In genomic region chr22:30116362-30117117, GRCh38 we compare ENCODE assay signal across 14 cellular contexts. TPM values are rescaled to one million over a fixed set of nuclear protein-coding genes. Genes with fewer than 3 reads are reported as not detected.
DNase-seq lines count a peak whose midpoint lies in the region; ATAC-seq and TF ChIP-seq lines count a peak whose summit lies in the region.
"Had no signal": no experiment of that assay in that cellular context is flagged by ENCODE, and none has a peak within 500 bp of the region (broad histone marks: within the 10 kb centered on the region; RNA-seq: fewer than 3 reads in every experiment).

No MANE protein-coding gene starts in this region.

- no peak overlapping the region for H3K4me3 Mint-ChIP-seq in activated T-cell treated with anti-CD3 and anti-CD28 coated beads, Interleukin-2, amount 50 U/mL, for 72 hours
- H3K4me3 Mint-ChIP-seq in stimulated activated effector memory CD8-positive, alpha-beta T cell treated with anti-CD3 and anti-CD28 coated beads, Interleukin-12 subunit alpha, Interleukin-12 subunit beta, amount 100 ng/mL, for 72 hours = no peak overlapping the region

- CTCF ChIA-PET in Panc1 (lab: Charles Lee) (no interaction called here), A673 (lab: Charles Lee) (no interaction called here)

- H3K27me3 Mint-ChIP-seq in activated T-cell treated with anti-CD3 and anti-CD28 coated beads, Interleukin-2, amount 50 U/mL, for 72 hours (ENCODE audit: low read depth) = peaks cover 7% of the 10 kb centered on the region

- H3K4me1 ChIP-seq in Panc1 (ENCODE audit: control insufficient read depth, insufficient read depth, low read length) (no peaks in the 10 kb centered on the region; the same call in 1 of the 2 replicates), A673 (ENCODE audit: insufficient read depth, low read length, poor library complexity, severe bottlenecking) (no peaks in the 10 kb centered on the region)
- H3K4me1 ChIP-seq: lower lobe of right lung had no signal

- H3K4me3 ChIP-seq in Panc1 (ENCODE audit: low read depth in 2 of 2, low read length in 2 of 2) = no peak overlapping the region
- no peak overlapping the region for H3K4me3 ChIP-seq in fibroblast of pulmonary artery (replicated peaks; ENCODE audit: low read depth, low read length)
- no peak overlapping the region for H3K4me3 ChIP-seq in A673 (ENCODE audit: low read depth, low read length, poor library complexity, severe bottlenecking)
- H3K4me3 ChIP-seq: K562, lower lobe of right lung had no signal

- H3K4me1 Mint-ChIP-seq in activated T-cell treated with anti-CD3 and anti-CD28 coated beads, Interleukin-2, amount 50 U/mL, for 72 hours (ENCODE audit: low read depth) = peaks cover 16% of the 10 kb centered on the region
- H3K4me1 Mint-ChIP-seq in stimulated activated effector memory CD8-positive, alpha-beta T cell treated with anti-CD3 and anti-CD28 coated beads, Interleukin-12 subunit alpha, Interleukin-12 subunit beta, amount 100 ng/mL, for 72 hours = peaks cover 6% of the 10 kb centered on the region

- TF ChIP-seq CTCF in Panc1 (IDR thresholded peaks at IDR 0.05) (no peak), fibroblast of pulmonary artery (IDR thresholded peaks at IDR 0.05; ENCODE audit: low read length, missing control alignments) (no peak), A673 (conservative IDR thresholded peaks at IDR 0.05; ENCODE audit: low read depth, low read length) (no peak)

- in situ Hi-C loops in Panc1 (cut with HindIII; ENCODE audit: low pct_unique_long_range_greater_than_20kb, low sequenced_read_pairs) = no loop called here

- intact Hi-C loops in Panc1 (cut with micrococcal nuclease; ENCODE audit: unreplicated experiment) (no loop called here), A673 (cut with micrococcal nuclease; ENCODE audit: unreplicated experiment) (no loop called here)

- H3K27ac ChIP-seq in Panc1 (ENCODE audit: low read length) (peak overlapping the region; percentile 46; the same call in 1 of the 2 replicates), A673 (ENCODE audit: low read depth, low read length, poor library complexity, severe bottlenecking) (no peak overlapping the region)
- H3K27ac ChIP-seq: lower lobe of right lung had no signal

- BruUV-seq in Panc1 (replicated peaks; lab: Mats Ljungman, UMichigan) (no TSS peak), A673 (replicated peaks; lab: Mats Ljungman, UMichigan) (no TSS peak)

- H3K27me3 ChIP-seq in Panc1 (ENCODE audit: control insufficient read depth, insufficient read depth, low read length) (no peaks in the 10 kb centered on the region), A673 (replicated peaks; ENCODE audit: insufficient read depth, low read depth, low read length, poor library complexity) (peaks cover 11% of the 10 kb centered on the region)

- H3K27ac Mint-ChIP-seq in activated T-cell treated with anti-CD3 and anti-CD28 coated beads, Interleukin-2, amount 50 U/mL, for 72 hours = no peak overlapping the region
- no peak overlapping the region for H3K27ac Mint-ChIP-seq in stimulated activated effector memory CD8-positive, alpha-beta T cell treated with anti-CD3 and anti-CD28 coated beads, Interleukin-12 subunit alpha, Interleukin-12 subunit beta, amount 100 ng/mL, for 72 hours

- no peak for DNase-seq in activated T-cell treated with anti-CD3 and anti-CD28 coated beads, Interleukin-2, amount 50 U/mL, for 72 hours
- DNase-seq in activated T-cell treated with anti-CD3 and anti-CD28 coated beads, Interleukin-2, amount 50 U/mL, for 1 hour = no peak
- DNase-seq in Panc1 (ENCODE audit: low read depth, low spot score) (peak; percentile 42), fibroblast of pulmonary artery (ENCODE audit: low read depth) (peak; percentile 55), A673 (ENCODE audit: low spot score) (no peak), NCI-H2227 treated with DMSO at 0.1 percent for 48 hours (lab: John Stamatoyannopoulos, UW) (no peak), putamen (ENCODE audit: low spot score) (no peak)
- no peak for DNase-seq in stimulated activated effector memory CD8-positive, alpha-beta T cell treated with anti-CD3 and anti-CD28 coated beads, Interleukin-12 subunit alpha, Interleukin-12 subunit beta, amount 100 ng/mL, for 72 hours (ENCODE audit: low spot score in 2 of 2)
- DNase-seq: activated CD8-positive, alpha-beta memory T cell treated with anti-CD3 and anti-CD28 coated beads for 24 hours; aorta; lower lobe of right lung; NCI-H446 treated with DMSO at 0.1 percent for 48 hours had no signal

- POLR2A ChIA-PET in Panc1 (lab: Charles Lee) = interaction anchor here (1.1 kb wide), 1 partner anchor 9 kb away, joined by 3 read pairs; no protein-coding TSS in a partner anchor
- POLR2A ChIA-PET in A673 (lab: Charles Lee; ENCODE audit: low non-redundant PET) = no interaction called here

- H3K9me3 ChIP-seq in Panc1 (ENCODE audit: control insufficient read depth, insufficient read depth, low read depth, low read length) (no peaks in the 10 kb centered on the region), A673 (ENCODE audit: low read depth, low read length, poor library complexity, severe bottlenecking) (no peaks in the 10 kb centered on the region)
- H3K9me3 ChIP-seq: lower lobe of right lung had no signal

- H3K36me3 Mint-ChIP-seq in activated T-cell treated with anti-CD3 and anti-CD28 coated beads, Interleukin-2, amount 50 U/mL, for 72 hours (ENCODE audit: insufficient read depth in 2 of 2) = no peaks in the 10 kb centered on the region
- no peaks in the 10 kb centered on the region for H3K36me3 Mint-ChIP-seq in stimulated activated effector memory CD8-positive, alpha-beta T cell treated with anti-CD3 and anti-CD28 coated beads, Interleukin-12 subunit alpha, Interleukin-12 subunit beta, amount 100 ng/mL, for 72 hours

- no peaks in the 10 kb centered on the region for H3K9me3 Mint-ChIP-seq in activated T-cell treated with anti-CD3 and anti-CD28 coated beads, Interleukin-2, amount 50 U/mL, for 72 hours
- no peaks in the 10 kb centered on the region for H3K9me3 Mint-ChIP-seq in stimulated activated effector memory CD8-positive, alpha-beta T cell treated with anti-CD3 and anti-CD28 coated beads, Interleukin-12 subunit alpha, Interleukin-12 subunit beta, amount 100 ng/mL, for 72 hours

- peak; percentile 34 to 47 for ATAC-seq in activated T-cell treated with anti-CD3 and anti-CD28 coated beads, Interleukin-2, amount 50 U/mL, for 72 hours (replicated peaks in 1 of 2)
- no peak for ATAC-seq in Panc1
- peak; percentile 67 for ATAC-seq in stimulated activated effector memory CD8-positive, alpha-beta T cell treated with anti-CD3 and anti-CD28 coated beads, Interleukin-12 subunit alpha, Interleukin-12 subunit beta, amount 100 ng/mL, for 72 hours
- ATAC-seq: K562, lower lobe of right lung had no signal

- no peaks in the 10 kb centered on the region for H3K36me3 ChIP-seq in Panc1 (ENCODE audit: control insufficient read depth, insufficient read depth, low read length)
- H3K36me3 ChIP-seq in A673 (ENCODE audit: insufficient read depth, low read length, poor library complexity, severe bottlenecking) = no peaks in the 10 kb centered on the region
- H3K36me3 ChIP-seq: lower lobe of right lung had no signal

RNA-seq across cellular contexts. Expression of gene HORMAD2, which starts 36.3 kb away (rescaled TPM):
- under 1 TPM; 0.12 TPM for total RNA-seq in activated T-cell treated with anti-CD3 and anti-CD28 coated beads, Interleukin-2, amount 50 U/mL, for 72 hours
- total RNA-seq in Panc1 (2021; ENCODE audit: unreplicated experiment) (not detected), A673 (2021) (not detected in 2 replicates)
- polyA plus RNA-seq in Panc1 (2012; ENCODE audit: insufficient read length) = not detected
- total RNA-seq: aorta, K562, lower lobe of right lung had no signal
- polyA plus RNA-seq: aorta, esophagus, K562 had no signal

Comparison
In these comparisons a context has a peak if more than half of its experiments do, and no peak if none do; other contexts are left out.
1. DNase-seq: peak in Panc1 (single experiment) and fibroblast of pulmonary artery (single experiment); none in activated T-cell treated with anti-CD3 and anti-CD28 coated beads, Interleukin-2, amount 50 U/mL, for 72 hours (0 of 2), activated T-cell treated with anti-CD3 and anti-CD28 coated beads, Interleukin-2, amount 50 U/mL, for 1 hour (single experiment), stimulated activated effector memory CD8-positive, alpha-beta T cell treated with anti-CD3 and anti-CD28 coated beads, Interleukin-12 subunit alpha, Interleukin-12 subunit beta, amount 100 ng/mL, for 72 hours (0 of 2), A673 (single experiment), NCI-H2227 treated with DMSO at 0.1 percent for 48 hours (single experiment) and putamen (single experiment).